Comparison of ENCODE assay signal across 23 cellular contexts in the genomic region with DNA sequence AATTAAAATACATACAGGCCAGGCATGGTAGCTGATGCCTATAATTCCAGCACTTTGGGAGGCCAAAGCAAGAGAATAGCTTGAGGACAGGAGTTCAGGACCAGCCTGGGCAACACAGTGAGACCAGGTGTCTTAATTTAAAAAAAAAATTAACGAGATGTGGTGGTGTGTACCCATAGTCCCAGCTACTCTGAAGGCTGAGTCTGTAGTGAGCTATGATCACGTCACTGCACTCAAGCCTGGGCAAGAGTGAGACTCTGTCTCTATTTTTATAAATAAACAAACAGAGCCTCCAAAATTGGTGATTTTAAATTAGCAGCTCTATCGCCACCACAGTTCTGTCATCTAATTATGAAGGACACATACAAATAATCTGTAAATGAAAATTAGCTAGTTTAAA.
"Had no signal": no experiment of that assay in that cellular context is flagged by ENCODE, and none has a peak within 500 bp of the region (broad histone marks: within the 10 kb centered on the region; RNA-seq: fewer than 3 reads in every experiment).

No MANE protein-coding gene starts in this region.

- ATAC-seq: activated CD8-positive, alpha-beta T cell treated with anti-CD3 and anti-CD28 coated beads, Interleukin-2, amount 10 ng/mL, durations not matched to agents 7 days and 5 days; activated naive CD8-positive, alpha-beta T cell treated with anti-CD3 and anti-CD28 coated beads, Interleukin-2, amount 50 U/mL, for 24 hours; effector memory CD8-positive, alpha-beta T cell; SK-N-SH treated with all-trans-retinoic acid at 6 μM for 48 hours had no signal

- H3K36me3 ChIP-seq: brain microvascular endothelial cell, spleen, thoracic aorta had no signal

- H3K27ac Mint-ChIP-seq: activated CD8-positive, alpha-beta T cell treated with anti-CD3 and anti-CD28 coated beads, Interleukin-2, amount 10 ng/mL, durations not matched to agents 7 days and 5 days; activated naive CD8-positive, alpha-beta T cell treated with anti-CD3 and anti-CD28 coated beads, Interleukin-2, amount 50 U/mL, for 24 hours; activated T-helper 1 cell treated with anti-CD3 and anti-CD28 coated beads, Interleukin-12 subunit alpha, Interleukin-12 subunit beta, Interleukin-2, Interleukin-4 antibody, amounts not matched to agents 30 ng/mL and 10 ng/mL and 1 ng/mL, durations not matched to agents 14 hours and 24 hours and 36 hours; memory B cell; T-helper 2 cell treated with Interferon-gamma antibody and Interleukin-4, amounts not matched to agents 5 μg/mL and 100 μg/mL, for 36 hours had no signal

- H3K9me3 Mint-ChIP-seq: activated naive CD8-positive, alpha-beta T cell treated with anti-CD3 and anti-CD28 coated beads, Interleukin-2, amount 50 U/mL, for 24 hours; activated T-helper 1 cell treated with anti-CD3 and anti-CD28 coated beads, Interleukin-12 subunit alpha, Interleukin-12 subunit beta, Interleukin-2, Interleukin-4 antibody, amounts not matched to agents 30 ng/mL and 10 ng/mL and 1 ng/mL, durations not matched to agents 14 hours and 24 hours and 36 hours; effector memory CD8-positive, alpha-beta T cell; neural crest cell; T-helper 2 cell treated with Interferon-gamma antibody and Interleukin-4, amounts not matched to agents 5 μg/mL and 100 μg/mL, for 36 hours; type B pancreatic cell had no signal

- H3K4me3 Mint-ChIP-seq: activated CD8-positive, alpha-beta T cell treated with anti-CD3 and anti-CD28 coated beads, Interleukin-2, amount 10 ng/mL, durations not matched to agents 7 days and 5 days; activated naive CD8-positive, alpha-beta T cell treated with anti-CD3 and anti-CD28 coated beads, Interleukin-2, amount 50 U/mL, for 24 hours; activated T-helper 1 cell treated with anti-CD3 and anti-CD28 coated beads, Interleukin-12 subunit alpha, Interleukin-12 subunit beta, Interleukin-2, Interleukin-4 antibody, amounts not matched to agents 30 ng/mL and 10 ng/mL and 1 ng/mL, durations not matched to agents 14 hours and 24 hours and 36 hours; effector memory CD8-positive, alpha-beta T cell; memory B cell; neural crest cell; T-helper 2 cell treated with Interferon-gamma antibody and Interleukin-4, amounts not matched to agents 5 μg/mL and 100 μg/mL, for 36 hours had no signal

- H3K27me3 Mint-ChIP-seq: activated naive CD8-positive, alpha-beta T cell treated with anti-CD3 and anti-CD28 coated beads, Interleukin-2, amount 50 U/mL, for 24 hours; effector memory CD8-positive, alpha-beta T cell; memory B cell; type B pancreatic cell had no signal

- H3K27ac ChIP-seq: brain microvascular endothelial cell, spleen, thoracic aorta had no signal

- H3K9me3 ChIP-seq: thoracic aorta had no signal

- H3K4me3 ChIP-seq: spleen, thoracic aorta had no signal

- H3K27me3 ChIP-seq: brain microvascular endothelial cell, spleen had no signal

- DNase-seq: activated CD4-positive, alpha-beta T cell treated with anti-CD3 and anti-CD28 coated beads for 1 hour; activated CD4-positive, alpha-beta T cell treated with anti-CD3 and anti-CD28 coated beads, Interleukin-2, amount 50 U/mL, for 1 hour; activated CD8-positive, alpha-beta T cell treated with anti-CD3 and anti-CD28 coated beads, Interleukin-2, amount 10 ng/mL, durations not matched to agents 7 days and 5 days; activated gamma-delta T cell; activated naive CD4-positive, alpha-beta T cell treated with anti-CD3 and anti-CD28 coated beads, Interleukin-2, amount 50 U/mL, for 16 hours; activated naive CD8-positive, alpha-beta T cell treated with anti-CD3 and anti-CD28 coated beads, Interleukin-2, amount 50 U/mL, for 24 hours; anterior cingulate cortex; brain microvascular endothelial cell; central memory CD4-positive, alpha-beta T cell; dermis blood vessel endothelial cell; effector memory CD8-positive, alpha-beta T cell; occipital lobe; retina; spleen; stimulated activated CD4-positive, alpha-beta T cell treated with anti-CD3 and anti-CD28 coated beads, Interleukin-4, amount 100 ng/mL, for 1 hour; stimulated activated naive CD4-positive, alpha-beta T cell had no signal
